ENCODE assay signal across 8 cellular contexts in the genomic region with DNA sequence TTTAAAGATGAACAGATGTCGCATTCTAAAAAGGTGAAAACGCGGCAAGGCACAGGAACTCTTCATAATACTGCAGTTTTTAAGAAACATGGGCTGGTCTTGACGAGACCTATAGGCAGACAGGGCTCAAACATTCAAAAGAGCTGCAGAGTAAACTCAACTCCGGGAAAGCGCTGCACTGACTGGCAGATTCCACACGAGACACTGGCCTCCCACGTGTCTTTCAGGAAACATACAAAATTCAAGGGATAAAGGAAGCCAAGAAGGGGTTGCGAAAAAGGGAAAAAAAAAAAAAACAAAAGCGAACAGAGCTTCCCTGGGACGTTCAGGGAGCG. TPM values are rescaled to one million over a fixed set of nuclear protein-coding genes. Genes with fewer than 3 reads are reported as not detected.
DNase-seq lines count a peak whose midpoint lies in the region; ATAC-seq and TF ChIP-seq lines count a peak whose summit lies in the region.

No MANE protein-coding gene starts in this region.

- H3K36me3 Mint-ChIP-seq in activated CD4-positive, alpha-beta T cell treated with anti-CD3 and anti-CD28 coated beads, Interleukin-2, amount 10 ng/mL, durations not matched to agents 24 days and 14 days (ENCODE audit: low read depth) = peaks cover 50% of the 10 kb centered on the region
- peaks cover 34% of the 10 kb centered on the region for H3K36me3 Mint-ChIP-seq in type B pancreatic cell

- intact Hi-C loops in activated CD4-positive, alpha-beta T cell treated with anti-CD3 and anti-CD28 coated beads, Interleukin-2, amount 10 ng/mL, durations not matched to agents 24 days and 14 days (cut with micrococcal nuclease) = loop anchor here (1.0 to 2.0 kb wide), 7 partner anchors 24 to 339 kb away; partner anchors contain the start of gene SOS2

- peaks cover 22% of the 10 kb centered on the region for H3K4me1 Mint-ChIP-seq in activated CD4-positive, alpha-beta T cell treated with anti-CD3 and anti-CD28 coated beads, Interleukin-2, amount 10 ng/mL, durations not matched to agents 24 days and 14 days
- peaks cover 27% of the 10 kb centered on the region for H3K4me1 Mint-ChIP-seq in type B pancreatic cell (ENCODE audit: unreplicated experiment)

- DNase-seq in AML-193 (lab: John Stamatoyannopoulos, UW) (peak; percentile 62 to 76), NCI-H345 (lab: John Stamatoyannopoulos, UW) (peak; percentile 64), epithelial cell of prostate (ENCODE audit: low read depth, low spot score) (no peak), type B pancreatic cell (ENCODE audit: extremely low spot score, unreplicated experiment) (no peak)
- peak; percentile 87 for DNase-seq in activated CD4-positive, alpha-beta T cell treated with anti-CD3 and anti-CD28 coated beads, Interleukin-2, amount 10 ng/mL, durations not matched to agents 24 days and 14 days

- ATAC-seq in GM18519 (IDR thresholded peaks at IDR 0.05; ENCODE audit: low FRiP score, unreplicated experiment) (peak; percentile 26), HG03108 (IDR thresholded peaks at IDR 0.05; ENCODE audit: unreplicated experiment) (peak; percentile 40)

- no peaks in the 10 kb centered on the region for H3K27me3 Mint-ChIP-seq in activated CD4-positive, alpha-beta T cell treated with anti-CD3 and anti-CD28 coated beads, Interleukin-2, amount 10 ng/mL, durations not matched to agents 24 days and 14 days
- no peaks in the 10 kb centered on the region for H3K27me3 Mint-ChIP-seq in type B pancreatic cell

- no peaks in the 10 kb centered on the region for H3K27me3 ChIP-seq in mononuclear cell (ENCODE audit: insufficient read depth, low read length)

- H3K4me1 ChIP-seq in mononuclear cell (ENCODE audit: insufficient read depth, low read length) = peaks cover 22% of the 10 kb centered on the region

- H3K27ac ChIP-seq in epithelial cell of prostate = peak overlapping the region; percentile 98

- no peaks in the 10 kb centered on the region for H3K9me3 Mint-ChIP-seq in activated CD4-positive, alpha-beta T cell treated with anti-CD3 and anti-CD28 coated beads, Interleukin-2, amount 10 ng/mL, durations not matched to agents 24 days and 14 days
- H3K9me3 Mint-ChIP-seq in type B pancreatic cell = no peaks in the 10 kb centered on the region

- peak overlapping the region; percentile 100 for H3K27ac Mint-ChIP-seq in activated CD4-positive, alpha-beta T cell treated with anti-CD3 and anti-CD28 coated beads, Interleukin-2, amount 10 ng/mL, durations not matched to agents 24 days and 14 days
- H3K27ac Mint-ChIP-seq in type B pancreatic cell = peak overlapping the region; percentile 99

- no peaks in the 10 kb centered on the region for H3K9me3 ChIP-seq in mononuclear cell (ENCODE audit: low read depth, low read length)

- peak; percentile 39 for TF ChIP-seq CTCF in type B pancreatic cell (conservative IDR thresholded peaks at IDR 0.05)

- H3K4me3 ChIP-seq in mononuclear cell (ENCODE audit: low read length) = peak overlapping the region; percentile 97

- H3K4me3 Mint-ChIP-seq in activated CD4-positive, alpha-beta T cell treated with anti-CD3 and anti-CD28 coated beads, Interleukin-2, amount 10 ng/mL, durations not matched to agents 24 days and 14 days = peak overlapping the region; percentile 96
- peak overlapping the region; percentile 98 for H3K4me3 Mint-ChIP-seq in type B pancreatic cell

RNA-seq across cellular contexts. Expression of gene ARF6, which starts 0.6 kb away (rescaled TPM):
- total RNA-seq in activated CD4-positive, alpha-beta T cell treated with anti-CD3 and anti-CD28 coated beads, Interleukin-2, amount 10 ng/mL, durations not matched to agents 24 days and 14 days = 154 and 160 TPM in 2 replicates
- total RNA-seq in mononuclear cell = 92.5 TPM
- total RNA-seq in type B pancreatic cell (ENCODE audit: low replicate concordance) = 86.4 and 184 TPM in 2 replicates

RNA-seq across cellular contexts. Expression of gene NEMF, which starts 39.7 kb away (rescaled TPM):
- 65.8 and 75.4 TPM in 2 replicates for total RNA-seq in activated CD4-positive, alpha-beta T cell treated with anti-CD3 and anti-CD28 coated beads, Interleukin-2, amount 10 ng/mL, durations not matched to agents 24 days and 14 days
- total RNA-seq in mononuclear cell (166 TPM), type B pancreatic cell (ENCODE audit: low replicate concordance) (87.9 and 104 TPM in 2 replicates)

Comparison
In these comparisons a context has a peak if more than half of its experiments do, and no peak if none do; other contexts are left out.
1. DNase-seq: peak in AML-193 (2 of 2), NCI-H345 (single experiment) and activated CD4-positive, alpha-beta T cell treated with anti-CD3 and anti-CD28 coated beads, Interleukin-2, amount 10 ng/mL, durations not matched to agents 24 days and 14 days (single experiment); none in epithelial cell of prostate (single experiment) and type B pancreatic cell (single experiment).